Comparison of ENCODE assay signal across 1 cellular context in the genomic region with DNA sequence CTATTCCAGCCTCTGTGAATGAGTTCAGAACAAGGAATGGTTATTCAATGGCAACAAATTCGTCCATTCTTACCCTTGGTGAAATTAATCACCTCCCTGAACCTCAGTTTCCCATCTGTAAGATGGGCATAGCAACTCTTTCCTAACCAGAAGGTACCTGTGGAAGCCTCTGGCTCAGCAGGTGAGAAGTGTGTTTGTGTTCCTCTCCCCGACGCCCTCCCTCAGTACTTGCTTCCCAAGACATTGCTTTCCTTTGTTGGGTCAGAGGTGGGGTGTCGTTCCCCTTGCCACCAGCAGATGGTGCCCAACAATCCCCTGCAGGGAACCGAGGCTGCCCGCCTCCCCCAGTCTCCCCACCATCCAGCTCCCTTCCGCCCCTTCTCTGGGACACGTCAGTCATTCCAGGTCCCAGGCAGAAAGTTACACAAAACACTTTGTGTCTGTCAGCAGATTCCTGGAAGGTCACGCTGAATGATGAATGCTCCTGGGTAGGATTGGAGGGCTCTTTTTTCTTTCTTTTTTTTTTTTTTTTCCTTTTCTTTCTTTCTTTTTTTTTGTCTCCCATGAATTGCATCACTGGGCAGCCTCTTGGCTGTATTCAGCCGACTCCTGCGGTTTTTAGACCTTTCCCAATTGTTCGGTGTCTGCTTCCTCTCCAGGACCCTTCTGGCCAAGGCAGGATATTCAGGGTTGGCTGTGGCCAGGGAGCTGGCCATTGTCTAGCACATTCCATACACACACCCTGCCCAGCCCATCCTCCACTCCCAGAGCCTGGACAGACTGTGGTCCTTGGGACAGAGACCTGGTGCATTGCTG.
TF ChIP-seq lines count a peak whose summit lies in the region.

No MANE protein-coding gene starts in this region.

TF ChIP-seq in HEK293, 187 proteins besides CTCF, POLR2A, EP300 and RAD21 (continued from another document and continues in another):
- no peak for TF ChIP-seq ZNF76 (tag by site-specific recombination; IDR thresholded peaks at IDR 0.05; ENCODE audit: borderline replicate concordance, low read depth)
- TF ChIP-seq, protein P1, sequence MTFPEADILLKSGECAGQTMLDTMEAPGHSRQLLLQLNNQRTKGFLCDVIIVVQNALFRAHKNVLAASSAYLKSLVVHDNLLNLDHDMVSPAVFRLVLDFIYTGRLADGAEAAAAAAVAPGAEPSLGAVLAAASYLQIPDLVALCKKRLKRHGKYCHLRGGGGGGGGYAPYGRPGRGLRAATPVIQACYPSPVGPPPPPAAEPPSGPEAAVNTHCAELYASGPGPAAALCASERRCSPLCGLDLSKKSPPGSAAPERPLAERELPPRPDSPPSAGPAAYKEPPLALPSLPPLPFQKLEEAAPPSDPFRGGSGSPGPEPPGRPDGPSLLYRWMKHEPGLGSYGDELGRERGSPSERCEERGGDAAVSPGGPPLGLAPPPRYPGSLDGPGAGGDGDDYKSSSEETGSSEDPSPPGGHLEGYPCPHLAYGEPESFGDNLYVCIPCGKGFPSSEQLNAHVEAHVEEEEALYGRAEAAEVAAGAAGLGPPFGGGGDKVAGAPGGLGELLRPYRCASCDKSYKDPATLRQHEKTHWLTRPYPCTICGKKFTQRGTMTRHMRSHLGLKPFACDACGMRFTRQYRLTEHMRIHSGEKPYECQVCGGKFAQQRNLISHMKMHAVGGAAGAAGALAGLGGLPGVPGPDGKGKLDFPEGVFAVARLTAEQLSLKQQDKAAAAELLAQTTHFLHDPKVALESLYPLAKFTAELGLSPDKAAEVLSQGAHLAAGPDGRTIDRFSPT (tag by site-specific recombination; IDR thresholded peaks at IDR 0.05), result no peak
- no peak for TF ChIP-seq ZNF785 (tag by site-specific recombination; IDR thresholded peaks at IDR 0.05)
- peak; percentile 29; the same call in 1 of the 2 replicates for TF ChIP-seq SCRT2 (tag by site-specific recombination; IDR thresholded peaks at IDR 0.05)
- TF ChIP-seq ZNF701 (tag by site-specific recombination; IDR thresholded peaks at IDR 0.05), result no peak
- 0 out of 2 replicates have a peak, but pooled peaks have one; percentile 22 for TF ChIP-seq ZFHX2 (tag by site-specific recombination; conservative IDR thresholded peaks at IDR 0.05)
- no peak for TF ChIP-seq ZNF610 (tag by site-specific recombination; IDR thresholded peaks at IDR 0.05; ENCODE audit: borderline replicate concordance)
- TF ChIP-seq PATZ1 (tag by site-specific recombination; IDR thresholded peaks at IDR 0.05), result peak; percentile 77
- no peak for TF ChIP-seq REPIN1 (tag by site-specific recombination; IDR thresholded peaks at IDR 0.05; ENCODE audit: low read depth)
- no peak for TF ChIP-seq TRIM28 (IDR thresholded peaks at IDR 0.05; ENCODE audit: borderline replicate concordance, low read length)
- no peak for TF ChIP-seq ZNF214 (tag by site-specific recombination; IDR thresholded peaks at IDR 0.05; ENCODE audit: borderline replicate concordance)
- TF ChIP-seq ZNF548 (tag by site-specific recombination; IDR thresholded peaks at IDR 0.05), result no peak
- 0 out of 2 replicates have a peak, but pooled peaks have one; percentile 24 for TF ChIP-seq ZFP37 (tag by site-specific recombination; IDR thresholded peaks at IDR 0.05)
- no peak for TF ChIP-seq ZBTB8A (tag by site-specific recombination; IDR thresholded peaks at IDR 0.05)
- 0 out of 2 replicates have a peak, but pooled peaks have one; percentile 24 for TF ChIP-seq ZEB2 (tag by site-specific recombination; IDR thresholded peaks at IDR 0.05)
- no peak for TF ChIP-seq PRDM4 (tag by site-specific recombination; IDR thresholded peaks at IDR 0.05)
- TF ChIP-seq ZNF239 (tag by site-specific recombination; IDR thresholded peaks at IDR 0.05), result no peak
- TF ChIP-seq ZNF18 (tag by site-specific recombination; IDR thresholded peaks at IDR 0.05), result no peak
- TF ChIP-seq, protein P2, sequence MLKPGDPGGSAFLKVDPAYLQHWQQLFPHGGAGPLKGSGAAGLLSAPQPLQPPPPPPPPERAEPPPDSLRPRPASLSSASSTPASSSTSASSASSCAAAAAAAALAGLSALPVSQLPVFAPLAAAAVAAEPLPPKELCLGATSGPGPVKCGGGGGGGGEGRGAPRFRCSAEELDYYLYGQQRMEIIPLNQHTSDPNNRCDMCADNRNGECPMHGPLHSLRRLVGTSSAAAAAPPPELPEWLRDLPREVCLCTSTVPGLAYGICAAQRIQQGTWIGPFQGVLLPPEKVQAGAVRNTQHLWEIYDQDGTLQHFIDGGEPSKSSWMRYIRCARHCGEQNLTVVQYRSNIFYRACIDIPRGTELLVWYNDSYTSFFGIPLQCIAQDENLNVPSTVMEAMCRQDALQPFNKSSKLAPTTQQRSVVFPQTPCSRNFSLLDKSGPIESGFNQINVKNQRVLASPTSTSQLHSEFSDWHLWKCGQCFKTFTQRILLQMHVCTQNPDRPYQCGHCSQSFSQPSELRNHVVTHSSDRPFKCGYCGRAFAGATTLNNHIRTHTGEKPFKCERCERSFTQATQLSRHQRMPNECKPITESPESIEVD (tag by site-specific recombination; IDR thresholded peaks at IDR 0.05), result no peak
- no peak for TF ChIP-seq ZBTB21 (tag by site-specific recombination; IDR thresholded peaks at IDR 0.05)
- no peak for TF ChIP-seq ZNF266 (tag by site-specific recombination; IDR thresholded peaks at IDR 0.05; ENCODE audit: low read depth)
- peak; percentile 45; the same call in 1 of the 2 replicates for TF ChIP-seq GLIS1 (tag by site-specific recombination; IDR thresholded peaks at IDR 0.05)
- TF ChIP-seq KLF9 (tag by site-specific recombination; IDR thresholded peaks at IDR 0.05; ENCODE audit: low read depth), result peak; percentile 24; the same call in 1 of the 2 replicates
- TF ChIP-seq, protein P3, sequence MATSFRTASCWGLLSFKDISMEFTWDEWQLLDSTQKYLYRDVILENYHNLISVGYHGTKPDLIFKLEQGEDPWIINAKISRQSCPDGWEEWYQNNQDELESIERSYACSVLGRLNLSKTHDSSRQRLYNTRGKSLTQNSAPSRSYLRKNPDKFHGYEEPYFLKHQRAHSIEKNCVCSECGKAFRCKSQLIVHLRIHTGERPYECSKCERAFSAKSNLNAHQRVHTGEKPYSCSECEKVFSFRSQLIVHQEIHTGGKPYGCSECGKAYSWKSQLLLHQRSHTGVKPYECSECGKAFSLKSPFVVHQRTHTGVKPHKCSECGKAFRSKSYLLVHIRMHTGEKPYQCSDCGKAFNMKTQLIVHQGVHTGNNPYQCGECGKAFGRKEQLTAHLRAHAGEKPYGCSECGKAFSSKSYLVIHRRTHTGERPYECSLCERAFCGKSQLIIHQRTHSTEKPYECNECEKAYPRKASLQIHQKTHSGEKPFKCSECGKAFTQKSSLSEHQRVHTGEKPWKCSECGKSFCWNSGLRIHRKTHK (tag by site-specific recombination; IDR thresholded peaks at IDR 0.05), result no peak
- TF ChIP-seq ZNF280C (tag by site-specific recombination; IDR thresholded peaks at IDR 0.05), result no peak
- TF ChIP-seq ZNF843 (tag by site-specific recombination; IDR thresholded peaks at IDR 0.05), result 0 out of 2 replicates have a peak, but pooled peaks have one; percentile 45
- TF ChIP-seq MYNN (tag by site-specific recombination; IDR thresholded peaks at IDR 0.05; ENCODE audit: borderline replicate concordance), result no peak
- no peak for TF ChIP-seq ZNF544 (tag by site-specific recombination; IDR thresholded peaks at IDR 0.05)
- TF ChIP-seq ZNF776 (tag by site-specific recombination; IDR thresholded peaks at IDR 0.05; ENCODE audit: borderline replicate concordance), result no peak
- TF ChIP-seq ZNF175 (tag by site-specific recombination; IDR thresholded peaks at IDR 0.05), result no peak
- no peak for TF ChIP-seq ZNF24 (tag by site-specific recombination; IDR thresholded peaks at IDR 0.05)
- no peak for TF ChIP-seq ZFP41 (tag by site-specific recombination; IDR thresholded peaks at IDR 0.05; ENCODE audit: borderline replicate concordance)
- TF ChIP-seq ZNF549 (tag by site-specific recombination; IDR thresholded peaks at IDR 0.05), result no peak
- no peak for TF ChIP-seq MZF1 (tag by site-specific recombination; IDR thresholded peaks at IDR 0.05; ENCODE audit: borderline replicate concordance)
- TF ChIP-seq ZNF2 (tag by site-specific recombination; IDR thresholded peaks at IDR 0.05), result 0 out of 2 replicates have a peak, but pooled peaks have one; percentile 52
- no peak for TF ChIP-seq ZNF707 (tag by site-specific recombination; IDR thresholded peaks at IDR 0.05)
- TF ChIP-seq ZFP69B (tag by site-specific recombination; IDR thresholded peaks at IDR 0.05), result no peak
- no peak for TF ChIP-seq ZNF146 (tag by site-specific recombination; IDR thresholded peaks at IDR 0.05)
- TF ChIP-seq ZNF501 (tag by site-specific recombination; IDR thresholded peaks at IDR 0.05), result no peak
- TF ChIP-seq ZIC2 (tag by site-specific recombination; IDR thresholded peaks at IDR 0.05), result no peak
- no peak for TF ChIP-seq ZNF529 (tag by site-specific recombination; IDR thresholded peaks at IDR 0.05; ENCODE audit: insufficient replicate concordance)
- TF ChIP-seq ZNF585B (tag by site-specific recombination; IDR thresholded peaks at IDR 0.05), result no peak
- TF ChIP-seq ZNF654 (tag by site-specific recombination; IDR thresholded peaks at IDR 0.05; ENCODE audit: low read depth), result peak; percentile 66
- TF ChIP-seq SP3 (tag by site-specific recombination; IDR thresholded peaks at IDR 0.05), result peak; percentile 31; the same call in 1 of the 2 replicates
- TF ChIP-seq WT1 (tag by site-specific recombination; IDR thresholded peaks at IDR 0.05), result no peak
- no peak for TF ChIP-seq BCL11A (tag by site-specific recombination; IDR thresholded peaks at IDR 0.05; ENCODE audit: low read depth)
- 0 out of 2 replicates have a peak, but pooled peaks have one; percentile 41 for TF ChIP-seq ZNF558 (tag by site-specific recombination; IDR thresholded peaks at IDR 0.05)
